In the genomic region with DNA sequence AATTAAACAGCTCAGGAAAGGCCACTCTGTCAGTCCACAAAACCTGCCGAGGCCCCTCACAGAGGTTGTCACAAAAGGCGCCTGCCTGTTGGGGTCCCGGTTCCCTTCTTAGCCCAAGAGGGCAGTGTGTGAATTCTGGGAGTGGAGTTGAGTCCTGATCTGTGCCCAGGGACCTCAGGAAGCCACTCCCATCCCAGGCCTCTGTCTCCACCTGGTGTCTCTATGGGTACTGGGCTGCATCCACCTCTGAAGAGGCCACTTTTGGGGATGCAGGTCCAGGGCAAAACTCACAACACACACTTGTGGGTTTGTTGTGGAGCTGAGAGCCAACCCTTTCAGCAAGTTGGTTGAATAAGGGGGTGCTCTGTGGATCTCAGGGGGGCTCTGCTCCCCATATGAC, we compare ENCODE assay signal across 10 cellular contexts.
DNase-seq lines count a peak whose midpoint lies in the region; ATAC-seq, FAIRE-seq and TF ChIP-seq lines count a peak whose summit lies in the region.
"Had no signal": no experiment of that assay in that cellular context is flagged by ENCODE, and none has a peak within 500 bp of the region (broad histone marks: within the 10 kb centered on the region; RNA-seq: fewer than 3 reads in every experiment).

No MANE protein-coding gene starts in this region.

- no peak overlapping the region for H3K4me2 ChIP-seq in Karpas-422 (ENCODE audit: low read depth, low read length, poor library complexity, severe bottlenecking)

- H3K36me3 ChIP-seq in GM06990 (ENCODE audit: control insufficient read depth, insufficient read depth, low read length) (no peaks in the 10 kb centered on the region), endodermal cell (ENCODE audit: control insufficient read depth, insufficient read depth, low read length) (no peaks in the 10 kb centered on the region), sigmoid colon (no peaks in the 10 kb centered on the region), Karpas-422 (ENCODE audit: insufficient read depth, low read length) (no peaks in the 10 kb centered on the region), small intestine (ENCODE audit: control insufficient read depth in 2 of 2, insufficient read depth in 2 of 2, low read length in 2 of 2) (no peaks in the 10 kb centered on the region)
- H3K36me3 ChIP-seq: SJCRH30 had no signal

- peaks cover 14% of the 10 kb centered on the region for H3K4me1 Mint-ChIP-seq in endodermal cell

- no peaks in the 10 kb centered on the region for H3K36me3 Mint-ChIP-seq in endodermal cell (ENCODE audit: low read depth)

- peak; percentile 17 for TF ChIP-seq CTCF in GM06990 (IDR thresholded peaks at IDR 0.05; ENCODE audit: insufficient read depth, low read length, poor library complexity, severe bottlenecking)
- peak; percentile 66 for TF ChIP-seq CTCF in endodermal cell (conservative IDR thresholded peaks at IDR 0.05)
- peak in 1 of 4 experiments; percentile 34 for TF ChIP-seq CTCF in sigmoid colon (IDR thresholded peaks at IDR 0.05)

- 70 to 80% methylated on average over 2 to 3 of the region's 3 CpGs for WGBS in endodermal cell (ENCODE audit: insufficient coverage in 1 of 2, insufficient read length in 1 of 2), 2 experiments
- WGBS in sigmoid colon, 2 donors, result 26 to 66% methylated on average over 3 of the region's 3 CpGs
- 44 to 66% (median 51%) methylated on average over 3 of the region's 3 CpGs for WGBS in small intestine, 3 donors

- H3K4me3 Mint-ChIP-seq in endodermal cell, result no peak overlapping the region

- FAIRE-seq in GM12891 (lab: Jason Lieb, UNC) (no peak), small intestine (lab: Jason Lieb, UNC) (no peak)

- H3K79me2 ChIP-seq in Karpas-422 (ENCODE audit: low read length), result no peaks in the 10 kb centered on the region

- intact Hi-C loops in sigmoid colon (cut with DNase I), result loop anchor here (2.0 to 5.0 kb wide), 2 partner anchors 33 to 40 kb away; no protein-coding TSS in a partner anchor

- no peak overlapping the region for H3K27ac Mint-ChIP-seq in endodermal cell

- DNase-seq in GM06990 (ENCODE audit: extremely low read depth, insufficient read length) (no peak), NCI-H69 (lab: John Stamatoyannopoulos, UW) (peak; percentile 86), endodermal cell (peak; percentile 75), sigmoid colon (no peak), Karpas-422 (no peak), GM12891 (ENCODE audit: insufficient read length, low spot score) (no peak), small intestine (no peak)
- DNase-seq: KBM-7 had no signal

- H3K27me3 ChIP-seq in GM06990 (replicated peaks; ENCODE audit: control insufficient read depth, insufficient read depth, low read length) (no peaks in the 10 kb centered on the region), endodermal cell (ENCODE audit: control insufficient read depth, insufficient read depth, low read length, poor library complexity, severe bottlenecking) (no peaks in the 10 kb centered on the region), sigmoid colon (no peaks in the 10 kb centered on the region), Karpas-422 (ENCODE audit: low read length) (no peaks in the 10 kb centered on the region), small intestine (ENCODE audit: control insufficient read depth in 2 of 2, insufficient read depth in 2 of 2, low read length in 2 of 2) (no peaks in the 10 kb centered on the region)
- H3K27me3 ChIP-seq: SJCRH30 had no signal

- TF ChIP-seq EP300 in sigmoid colon (IDR thresholded peaks at IDR 0.05), result no peak

- no peaks in the 10 kb centered on the region for H3K27me3 Mint-ChIP-seq in endodermal cell (ENCODE audit: insufficient read depth)

- H3K4me3 ChIP-seq in GM06990 (replicated peaks; ENCODE audit: low read depth, low read length) (no peak overlapping the region), endodermal cell (ENCODE audit: low read length) (no peak overlapping the region), sigmoid colon (no peak overlapping the region), Karpas-422 (ENCODE audit: low read length) (no peak overlapping the region), small intestine (ENCODE audit: low read depth in 1 of 2, low read length in 2 of 2) (no peak overlapping the region)
- H3K4me3 ChIP-seq: SJCRH30 had no signal

- H4K20me1 ChIP-seq in Karpas-422 (ENCODE audit: insufficient read depth, low read depth, low read length), result no peaks in the 10 kb centered on the region

- H3K27ac ChIP-seq in endodermal cell (ENCODE audit: low read depth, low read length) (no peak overlapping the region), sigmoid colon (peak overlapping the region; percentile 59 to 92 (median 85)), Karpas-422 (ENCODE audit: low read length) (no peak overlapping the region), small intestine (ENCODE audit: low read depth in 1 of 2, low read length in 1 of 2) (no peak overlapping the region)
- H3K27ac ChIP-seq: SJCRH30 had no signal

- no peak for TF ChIP-seq POLR2A in sigmoid colon (IDR thresholded peaks at IDR 0.05)
- TF ChIP-seq POLR2A in GM12891 (IDR thresholded peaks at IDR 0.05; ENCODE audit: low read depth, low read length), result no peak

- no peak for ATAC-seq in HG02840 (IDR thresholded peaks at IDR 0.05; ENCODE audit: low FRiP score, unreplicated experiment)

- H2AFZ ChIP-seq in Karpas-422 (ENCODE audit: low read length), result no peak overlapping the region

- no peak overlapping the region for H3K9ac ChIP-seq in endodermal cell (ENCODE audit: extremely low read depth, low read length, poor library complexity, severe bottlenecking)
- H3K9ac ChIP-seq in Karpas-422 (ENCODE audit: low read length), result no peak overlapping the region

- H3K9me2 ChIP-seq in Karpas-422 (replicated peaks; ENCODE audit: insufficient read depth, low read length), result no peaks in the 10 kb centered on the region

- H3K9me3 Mint-ChIP-seq in endodermal cell, result no peaks in the 10 kb centered on the region

- H3K9me3 ChIP-seq in endodermal cell (ENCODE audit: control insufficient read depth, low read length) (no peaks in the 10 kb centered on the region), sigmoid colon (no peaks in the 10 kb centered on the region), Karpas-422 (ENCODE audit: low read length) (no peaks in the 10 kb centered on the region), small intestine (ENCODE audit: control insufficient read depth, low read depth) (no peaks in the 10 kb centered on the region)
- H3K9me3 ChIP-seq: SJCRH30 had no signal

- H3K4me1 ChIP-seq in endodermal cell (ENCODE audit: control insufficient read depth, insufficient read depth, low read length) (no peaks in the 10 kb centered on the region), sigmoid colon (peaks cover 0 to 89% (median 82%) of the 10 kb centered on the region in 4 donors), Karpas-422 (ENCODE audit: low read length) (no peaks in the 10 kb centered on the region), small intestine (ENCODE audit: control insufficient read depth in 2 of 2, insufficient read depth in 1 of 2, low read depth in 1 of 2, low read length in 1 of 2) (no peaks in the 10 kb centered on the region)

TF ChIP-seq in GM12891, 5 proteins besides CTCF, POLR2A, EP300 and RAD21:
- TF ChIP-seq SPI1 (IDR thresholded peaks at IDR 0.05; ENCODE audit: low read depth, low read length), result no peak

Comparison
In these comparisons a context has a peak if more than half of its experiments do, and no peak if none do; other contexts are left out.
1. DNase-seq: peak in NCI-H69 (single experiment) and endodermal cell (single experiment); none in GM06990 (single experiment), sigmoid colon (single experiment), Karpas-422 (single experiment), GM12891 (single experiment) and small intestine (single experiment).
2. H3K27ac ChIP-seq: peak in sigmoid colon (4 of 4); none in endodermal cell (single experiment), Karpas-422 (single experiment) and small intestine (0 of 2).